ENCODE assay signal across 12 cellular contexts in the genomic region with DNA sequence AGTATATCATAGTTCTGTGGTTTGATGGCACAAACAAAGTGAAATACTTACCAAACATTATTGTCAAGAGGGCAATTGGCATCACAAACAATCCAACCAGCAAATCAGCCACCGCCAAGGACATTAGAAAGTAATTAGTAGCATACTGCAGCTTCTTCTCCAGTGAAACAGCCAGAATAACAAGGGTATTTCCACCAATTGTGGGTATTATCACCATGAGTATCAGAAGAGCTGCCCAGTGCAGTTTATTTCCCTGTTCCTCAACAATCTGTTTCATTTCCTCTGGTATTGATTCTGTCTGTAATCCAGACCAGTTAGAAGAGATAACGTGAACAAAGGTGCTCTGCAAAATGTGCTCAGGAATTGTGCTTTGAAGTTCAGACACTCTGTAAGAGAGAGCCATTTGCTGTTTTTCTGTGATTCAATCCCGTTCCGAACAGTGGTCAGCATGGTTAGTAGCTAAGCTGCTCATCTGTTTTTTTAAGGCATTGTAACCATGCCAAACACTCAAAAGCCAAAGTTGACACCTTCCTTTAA. TPM values are rescaled to one million over a fixed set of nuclear protein-coding genes. Genes with fewer than 3 reads are reported as not detected.
DNase-seq lines count a peak whose midpoint lies in the region; ATAC-seq and TF ChIP-seq lines count a peak whose summit lies in the region.
"Had no signal": no experiment of that assay in that cellular context is flagged by ENCODE, and none has a peak within 500 bp of the region (broad histone marks: within the 10 kb centered on the region; RNA-seq: fewer than 3 reads in every experiment).

No MANE protein-coding gene starts in this region.

- H3K27ac ChIP-seq in AG04450 (ENCODE audit: low read depth, low read length) (no peak overlapping the region), endodermal cell (ENCODE audit: low read depth, low read length) (no peak overlapping the region), mesodermal cell (ENCODE audit: low read depth, low read length, severe bottlenecking) (peak overlapping the region; percentile 52)

- no peak overlapping the region for H3K4me3 Mint-ChIP-seq in endodermal cell
- H3K4me3 Mint-ChIP-seq: naive B cell had no signal

- ATAC-seq in HG03520 (IDR thresholded peaks at IDR 0.05; ENCODE audit: unreplicated experiment) = no peak
- ATAC-seq: K562 had no signal

- H3K36me3 Mint-ChIP-seq in endodermal cell (ENCODE audit: low read depth) = peaks cover 8% of the 10 kb centered on the region

- DNase-seq in AG04450 (ENCODE audit: low read depth, low spot score) = no peak
- DNase-seq in LHCN-M2 (ENCODE audit: low read depth) = peak; percentile 74
- no peak for DNase-seq in endodermal cell
- no peak for DNase-seq in NCI-H446 (lab: John Stamatoyannopoulos, UW)
- DNase-seq in AG08396 (ENCODE audit: low spot score) = no peak
- DNase-seq in stimulated activated CD4-positive, alpha-beta T cell treated with anti-CD3 and anti-CD28 coated beads, Interleukin-4, amount 100 ng/mL, for 1 hour = no peak
- DNase-seq: effector memory CD4-positive, alpha-beta T cell; naive B cell; OCI-M1 had no signal

- no peaks in the 10 kb centered on the region for H3K9me3 Mint-ChIP-seq in endodermal cell
- H3K9me3 Mint-ChIP-seq: naive B cell had no signal

- TF ChIP-seq CTCF in AG04450 (IDR thresholded peaks at IDR 0.05; ENCODE audit: low read depth, low read length) (no peak), endodermal cell (conservative IDR thresholded peaks at IDR 0.05) (no peak)

- H3K4me3 ChIP-seq in AG04450 (ENCODE audit: low read depth, low read length) (peak overlapping the region; percentile 8), endodermal cell (ENCODE audit: low read length) (no peak overlapping the region), mesodermal cell (ENCODE audit: extremely low read depth, insufficient read depth, low read length, poor library complexity, severe bottlenecking) (no peak overlapping the region)
- H3K4me3 ChIP-seq: K562 had no signal

- no peaks in the 10 kb centered on the region for H3K27me3 ChIP-seq in AG04450 (ENCODE audit: control insufficient read depth, insufficient read depth, low read length)
- H3K27me3 ChIP-seq in endodermal cell (ENCODE audit: control insufficient read depth, insufficient read depth, low read length, poor library complexity, severe bottlenecking) = no peaks in the 10 kb centered on the region

- H3K36me3 ChIP-seq in endodermal cell (ENCODE audit: control insufficient read depth, insufficient read depth, low read length) (peaks cover 10% of the 10 kb centered on the region), mesodermal cell (ENCODE audit: control insufficient read depth, insufficient read depth, low read length) (peaks cover 4% of the 10 kb centered on the region)

- no peaks in the 10 kb centered on the region for H3K27me3 Mint-ChIP-seq in endodermal cell (ENCODE audit: insufficient read depth)
- H3K27me3 Mint-ChIP-seq: naive B cell had no signal

- H3K9ac ChIP-seq in endodermal cell (ENCODE audit: extremely low read depth, low read length, poor library complexity, severe bottlenecking) = no peak overlapping the region

- H3K4me1 ChIP-seq in endodermal cell (ENCODE audit: control insufficient read depth, insufficient read depth, low read length) = peaks cover 7% of the 10 kb centered on the region
- peaks cover 28% of the 10 kb centered on the region for H3K4me1 ChIP-seq in mesodermal cell (ENCODE audit: control insufficient read depth, insufficient read depth, low read length, poor library complexity, severe bottlenecking)

- H3K4me1 Mint-ChIP-seq in endodermal cell = peaks cover 22% of the 10 kb centered on the region
- H3K4me1 Mint-ChIP-seq: naive B cell had no signal

- WGBS in endodermal cell (ENCODE audit: insufficient coverage in 1 of 2, insufficient read length in 1 of 2), 2 experiments = 69 to 75% methylated on average over 4 of the region's 4 CpGs
- WGBS in mesodermal cell (ENCODE audit: insufficient coverage in 2 of 2), 2 experiments = 59 to 81% methylated on average over 3 to 4 of the region's 4 CpGs

- POLR2A ChIA-PET in AG04450 (lab: Yijun Ruan, JAX) = interaction anchor here (0.6 kb wide), 1 partner anchor 8 kb away, joined by 4 read pairs; no protein-coding TSS in a partner anchor

- peak overlapping the region; percentile 39 for H3K27ac Mint-ChIP-seq in endodermal cell

- no peaks in the 10 kb centered on the region for H3K9me3 ChIP-seq in AG04450 (ENCODE audit: control insufficient read depth, insufficient read depth, low read length)
- no peaks in the 10 kb centered on the region for H3K9me3 ChIP-seq in endodermal cell (ENCODE audit: control insufficient read depth, low read length)
- no peaks in the 10 kb centered on the region for H3K9me3 ChIP-seq in mesodermal cell (ENCODE audit: control insufficient read depth, low read length)

- CTCF ChIA-PET in AG04450 (lab: Charles Lee) = interaction anchor here (1.1 to 2.2 kb wide), 3 partner anchors 13 to 69 kb away, joined by 6 to 14 read pairs (median 6); no protein-coding TSS in a partner anchor

RNA-seq across cellular contexts. Expression of a gene that starts 1.4 kb away (rescaled TPM):
- 1.2 TPM in 2 replicates for polyA plus RNA-seq in AG04450 (2011; rRNA removed)
- polyA minus RNA-seq in AG04450 (2011; rRNA and poly(A)+ RNA removed) = 0.41 and 1.2 TPM in 2 replicates
- total RNA-seq in LHCN-M2 (2014; rRNA removed) (0.13 and 0.52 TPM in 2 replicates), endodermal cell (not detected)
- polyA plus RNA-seq in LHCN-M2 (2012) = 0.18 TPM
- polyA plus RNA-seq in endodermal cell (2013, experiment 1 of 2) = not detected
- not detected for polyA plus RNA-seq in endodermal cell (2013, experiment 2 of 2)
- 0.11 TPM for polyA plus RNA-seq in mesodermal cell (2013, experiment 1 of 2)
- polyA plus RNA-seq in mesodermal cell (2013, experiment 2 of 2) = 0.15 TPM
- total RNA-seq: K562 had no signal
- polyA plus RNA-seq: K562 had no signal
